ENCODE assay signal across 22 cellular contexts in genomic region chrX:153327561-153327960, GRCh38. TPM values are rescaled to one million over a fixed set of nuclear protein-coding genes. Genes with fewer than 3 reads are reported as not detected.
"Had no signal": no experiment of that assay in that cellular context is flagged by ENCODE, and none has a peak within 500 bp of the region (broad histone marks: within the 10 kb centered on the region; RNA-seq: fewer than 3 reads in every experiment).

No MANE protein-coding gene starts in this region.

- H3K9me3 ChIP-seq: SK-N-SH had no signal

- H3K9me2 ChIP-seq: SK-N-SH had no signal

- DNase-seq: IMR-90, Kasumi-1, KG1, MM.1S, NCI-H1092 treated with DMSO at 0.1 percent for 48 hours, NCI-H1436, NCI-H187, NCI-H2029, NCI-H2081 treated with DMSO at 0.1 percent for 48 hours, NCI-H2227 treated with DMSO at 0.1 percent for 48 hours, NCI-H524, NCI-H526 treated with DMSO at 0.1 percent for 48 hours, NCI-H748 treated with DMSO at 0.1 percent for 48 hours, Right ventricle myocardium superior, RPMI8226, SK-N-SH, SW 1271 had no signal

- H3K4me2 ChIP-seq: SK-N-SH had no signal

- H3K9ac ChIP-seq: SK-N-SH had no signal

- ATAC-seq: HepG2 had no signal

RNA-seq across cellular contexts. Expression of gene PNMA6F, which starts 6.0 kb away (rescaled TPM):
- total RNA-seq: HepG2, HT1080, IMR-90, M059J, NCI-H460, Right ventricle myocardium superior, SK-MEL-5 had no signal
